12 cellular contexts compared by ENCODE assay signal in genomic region chr17:2435181-2435741, GRCh38. TPM values are rescaled to one million over a fixed set of nuclear protein-coding genes. Genes with fewer than 3 reads are reported as not detected.
DNase-seq lines count a peak whose midpoint lies in the region; ATAC-seq and TF ChIP-seq lines count a peak whose summit lies in the region.
"Had no signal": no experiment of that assay in that cellular context is flagged by ENCODE, and none has a peak within 500 bp of the region (broad histone marks: within the 10 kb centered on the region; RNA-seq: fewer than 3 reads in every experiment).

No MANE protein-coding gene starts in this region.

- peak overlapping the region; percentile 65; the same call in 1 of the 2 replicates for H3K9ac ChIP-seq in iPS-20b (ENCODE audit: low read depth, low read length)

- H3K4me3 ChIP-seq in cardiac muscle cell: no peak overlapping the region
- peak overlapping the region; percentile 32; the same call in 1 of the 2 replicates for H3K4me3 ChIP-seq in iPS-20b (ENCODE audit: low read length)

- intact Hi-C loops in cardiac septum (cut with DNase I): no loop called here

- TF ChIP-seq CTCF in cardiac muscle cell (IDR thresholded peaks at IDR 0.05; ENCODE audit: low read depth, low read length): no peak

- no peaks in the 10 kb centered on the region for H3K27me3 ChIP-seq in cardiac muscle cell
- no peaks in the 10 kb centered on the region for H3K27me3 ChIP-seq in iPS-20b (ENCODE audit: insufficient read depth, low read length)

- H3K36me3 ChIP-seq in cardiac muscle cell: peaks cover 14% of the 10 kb centered on the region
- H3K36me3 ChIP-seq in iPS-20b (ENCODE audit: insufficient read depth, low read depth, low read length): peaks cover 57% of the 10 kb centered on the region

- H3K4me1 ChIP-seq in cardiac muscle cell (ENCODE audit: low read depth) (peaks cover 11% of the 10 kb centered on the region), iPS-20b (ENCODE audit: insufficient read depth, low read length) (peaks cover 26% of the 10 kb centered on the region; the same call in 1 of the 2 replicates)

- no peak overlapping the region for H3K27ac ChIP-seq in cardiac muscle cell
- peak overlapping the region; percentile 60 for H3K27ac ChIP-seq in iPS-20b (ENCODE audit: low read length)
- H3K27ac ChIP-seq: HL-60 had no signal

- H3K9me3 ChIP-seq in cardiac muscle cell (ENCODE audit: low read depth) (no peaks in the 10 kb centered on the region), iPS-20b (ENCODE audit: insufficient read depth, low read depth, low read length) (no peaks in the 10 kb centered on the region)

- no peak for ATAC-seq in HG02884 (IDR thresholded peaks at IDR 0.05; ENCODE audit: unreplicated experiment)
- ATAC-seq: Panc1 had no signal

- peak; percentile 18 to 44 for DNase-seq in cardiac muscle cell (ENCODE audit: low read depth in 1 of 2, low spot score in 1 of 2)
- no peak for DNase-seq in cardiac septum (ENCODE audit: low spot score)
- DNase-seq in amygdala (lab: John Stamatoyannopoulos, UW): peak in 31 of 56 donors; percentile 17 to 70 (median 45)
- no peak for DNase-seq in DMS153 treated with DMSO at 0.1 percent for 48 hours (lab: John Stamatoyannopoulos, UW; ENCODE audit: unreplicated experiment)
- no peak for DNase-seq in activated T-cell treated with anti-CD3 and anti-CD28 coated beads, Interleukin-2, amount 50 U/mL, for 48 hours
- DNase-seq in NCI-H69 (lab: John Stamatoyannopoulos, UW): no peak
- DNase-seq: activated CD4-positive, alpha-beta T cell treated with anti-CD3 and anti-CD28 coated beads for 4 hours; amniotic stem cell had no signal

RNA-seq across cellular contexts. Expression of gene MNT, which starts 34.4 kb away (rescaled TPM):
- total RNA-seq in cardiac muscle cell (15.8 and 17.4 TPM in 2 replicates), cardiac septum (12.9 TPM)
- polyA plus RNA-seq in cardiac muscle cell: 7.1 and 7.3 TPM in 2 replicates

Comparison
In these comparisons a context has a peak if more than half of its experiments do, and no peak if none do; other contexts are left out.
1. DNase-seq: peak in cardiac muscle cell (2 of 2) and amygdala (31 of 56); none in cardiac septum (single experiment), DMS153 treated with DMSO at 0.1 percent for 48 hours (single experiment), activated T-cell treated with anti-CD3 and anti-CD28 coated beads, Interleukin-2, amount 50 U/mL, for 48 hours (0 of 2) and NCI-H69 (single experiment).